ENCODE assay signal across 19 cellular contexts in the genomic region with DNA sequence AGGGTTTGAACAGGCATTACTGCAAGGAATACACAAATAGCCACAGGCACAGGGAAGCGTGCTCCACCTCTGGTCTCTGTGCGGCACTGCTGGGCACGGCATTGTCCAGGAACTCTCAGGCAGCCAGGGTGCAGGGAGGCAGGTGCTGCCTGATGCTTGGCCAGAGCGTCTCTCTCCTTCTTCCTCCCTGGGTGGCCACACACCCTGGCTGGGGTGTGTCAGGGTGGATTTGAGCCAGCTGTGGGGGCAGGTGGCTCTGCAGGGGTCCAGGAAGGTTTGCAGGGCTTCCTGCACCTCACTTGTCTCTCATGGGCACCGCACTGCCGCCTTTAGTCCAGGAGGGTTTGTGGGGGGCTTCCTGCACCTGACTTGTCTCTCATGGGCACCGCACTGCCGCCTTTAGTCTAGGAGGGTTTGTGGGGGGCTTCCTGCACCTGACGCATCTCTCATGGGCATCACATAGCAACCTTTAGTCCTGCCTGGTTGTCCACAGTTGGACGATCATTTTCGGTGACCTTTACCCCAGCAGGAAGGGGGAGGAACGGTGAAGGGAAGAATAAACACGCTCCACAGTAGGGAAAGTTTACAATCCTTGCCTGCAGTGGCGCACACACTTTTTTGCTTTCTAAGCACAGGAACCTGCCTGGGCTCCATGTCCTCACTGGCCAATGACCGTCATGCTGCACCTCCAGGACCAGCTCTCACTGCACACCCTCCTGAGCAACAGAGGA.
DNase-seq lines count a peak whose midpoint lies in the region; ATAC-seq, FAIRE-seq and TF ChIP-seq lines count a peak whose summit lies in the region.
"Had no signal": no experiment of that assay in that cellular context is flagged by ENCODE, and none has a peak within 500 bp of the region (broad histone marks: within the 10 kb centered on the region; RNA-seq: fewer than 3 reads in every experiment).

No MANE protein-coding gene starts in this region.

- no peaks in the 10 kb centered on the region for H3K9me2 ChIP-seq in SK-N-SH

- no peak overlapping the region for H3K27ac Mint-ChIP-seq in naive thymus-derived CD8-positive, alpha-beta T cell
- H3K27ac Mint-ChIP-seq in mesothelial cell of epicardium, result no peak overlapping the region
- H3K27ac Mint-ChIP-seq: HFFc6 had no signal

- no peak overlapping the region for H3K4me3 Mint-ChIP-seq in naive thymus-derived CD8-positive, alpha-beta T cell
- H3K4me3 Mint-ChIP-seq in mesothelial cell of epicardium, result no peak overlapping the region
- H3K4me3 Mint-ChIP-seq: HFFc6 had no signal

- H3K9me3 ChIP-seq in HepG2 (ENCODE audit: low read length) (no peaks in the 10 kb centered on the region), SK-N-SH (no peaks in the 10 kb centered on the region)
- H3K9me3 ChIP-seq: Caco-2 had no signal

- BruUV-seq in HepG2 (replicated peaks; lab: Mats Ljungman, UMichigan), result no TSS peak

- CTCF ChIA-PET in HepG2 (lab: Yijun Ruan, JAX; ENCODE audit: low intra/inter-chr PET ratio, low total read pairs) (no interaction called here), SK-N-SH (lab: Yijun Ruan, JAX) (interaction anchor here (0.7 to 1.9 kb wide), 2 partner anchors 14 to 40 kb away, joined by 3 to 4 read pairs; no protein-coding TSS in a partner anchor)

- TF ChIP-seq POLR2A in HepG2 (IDR thresholded peaks at IDR 0.05; ENCODE audit: insufficient read depth in 1 of 2, low read depth in 2 of 2, low read length in 2 of 2), result no peak

- TF ChIP-seq RAD21 in HepG2 (CRISPR knock-in tag; IDR thresholded peaks at IDR 0.05) (no peak), SK-N-SH (IDR thresholded peaks at IDR 0.05; ENCODE audit: low read length) (no peak)

- H4K20me1 ChIP-seq in HepG2 (ENCODE audit: insufficient read depth, low read length), result no peaks in the 10 kb centered on the region
- no peaks in the 10 kb centered on the region for H4K20me1 ChIP-seq in SK-N-SH (ENCODE audit: insufficient read depth)

- no peaks in the 10 kb centered on the region for H3K9me3 Mint-ChIP-seq in naive thymus-derived CD8-positive, alpha-beta T cell
- H3K9me3 Mint-ChIP-seq in mesothelial cell of epicardium, result peaks cover 5% of the 10 kb centered on the region

- in situ Hi-C loops in HepG2 (cut with HindIII; ENCODE audit: extremely low pct_ligation_motif_present, low pct_unique_long_range_greater_than_20kb), result no loop called here

- no peaks in the 10 kb centered on the region for H3K79me2 ChIP-seq in HepG2 (ENCODE audit: insufficient read depth, low read length)
- H3K79me2 ChIP-seq in SK-N-SH (ENCODE audit: insufficient read depth), result no peaks in the 10 kb centered on the region

- H3K36me3 Mint-ChIP-seq in naive thymus-derived CD8-positive, alpha-beta T cell, result no peaks in the 10 kb centered on the region
- no peaks in the 10 kb centered on the region for H3K36me3 Mint-ChIP-seq in mesothelial cell of epicardium

- WGBS in HepG2 (ENCODE audit: low lambda C conversion rate), result 21% methylated on average over 13 of the region's 15 CpGs
- 69% methylated on average over 15 of the region's 15 CpGs for WGBS in SK-N-SH (ENCODE audit: low lambda C conversion rate)

- TF ChIP-seq EP300 in HepG2 (IDR thresholded peaks at IDR 0.05; ENCODE audit: low read depth in 2 of 2, low read length in 2 of 2) (no peak), HepG2 (CRISPR knock-in tag; IDR thresholded peaks at IDR 0.05; ENCODE audit: borderline replicate concordance) (no peak), SK-N-SH (IDR thresholded peaks at IDR 0.05; ENCODE audit: borderline replicate concordance in 1 of 2, low read depth in 1 of 2, low read length in 1 of 2) (no peak)

- H3K36me3 ChIP-seq in HepG2 (replicated peaks in 1 of 2; ENCODE audit: control insufficient read depth in 1 of 2, insufficient read depth in 2 of 2, low read length in 2 of 2) (no peaks in the 10 kb centered on the region), SK-N-SH (replicated peaks in 1 of 2; ENCODE audit: control insufficient read depth in 1 of 2, insufficient read depth in 2 of 2, low read length in 1 of 2) (no peaks in the 10 kb centered on the region)

- H3K27me3 Mint-ChIP-seq in naive thymus-derived CD8-positive, alpha-beta T cell, result peaks cover 0 to 12% (median 4%) of the 10 kb centered on the region in 5 donors
- H3K27me3 Mint-ChIP-seq in mesothelial cell of epicardium (ENCODE audit: low read depth), result no peaks in the 10 kb centered on the region

- peak overlapping the region; percentile 46 for H3K4me2 ChIP-seq in HepG2 (ENCODE audit: low read depth, low read length)
- no peak overlapping the region for H3K4me2 ChIP-seq in SK-N-SH
- H3K4me2 ChIP-seq: PC-9 had no signal

- peaks cover 24% of the 10 kb centered on the region for H3K4me1 ChIP-seq in HepG2 (ENCODE audit: insufficient read depth, low read length)
- peaks cover 0 to 30% of the 10 kb centered on the region in 2 experiments; a peak in 1 of 4 replicates for H3K4me1 ChIP-seq in SK-N-SH (ENCODE audit: control insufficient read depth in 1 of 2, insufficient read depth in 2 of 2, low read depth in 1 of 2, low read length in 1 of 2)
- H3K4me1 ChIP-seq: Caco-2 had no signal

- peak; percentile 47 for TF ChIP-seq CTCF in HepG2 (CRISPR knock-in tag; IDR thresholded peaks at IDR 0.05)
- no peak for TF ChIP-seq CTCF in SK-N-SH (IDR thresholded peaks at IDR 0.05)
- no peak for TF ChIP-seq CTCF in mesothelial cell of epicardium (IDR thresholded peaks at IDR 0.05; ENCODE audit: unreplicated experiment)

- H3F3A ChIP-seq in SK-N-SH (replicated peaks; ENCODE audit: insufficient read depth), result no peaks in the 10 kb centered on the region

- POLR2A ChIA-PET in HepG2 (lab: Yijun Ruan, JAX), result no interaction called here
- POLR2A ChIA-PET in naive thymus-derived CD8-positive, alpha-beta T cell (lab: Charles Lee), result no interaction called here
- POLR2A ChIA-PET in SK-N-SH (lab: Yijun Ruan, JAX), result interaction anchor here (0.7 kb wide), 1 partner anchor 190 kb away, joined by 6 read pairs; no protein-coding TSS in a partner anchor

- intact Hi-C loops in HepG2 (cut with micrococcal nuclease; ENCODE audit: unreplicated experiment), result no loop called here

- H3K27ac ChIP-seq in HepG2 (ENCODE audit: extremely low read length, insufficient read depth, low read length) (no peak overlapping the region), SK-N-SH (ENCODE audit: low read depth in 2 of 2, low read length in 1 of 2) (no peak overlapping the region)
- H3K27ac ChIP-seq: C4-2B, PC-9 had no signal

- H3K27me3 ChIP-seq in HepG2 (ENCODE audit: control insufficient read depth in 1 of 2, insufficient read depth in 2 of 2, low read length in 2 of 2) (peaks cover 3 to 30% of the 10 kb centered on the region in 2 experiments; a peak in 4 of 5 replicates), SK-N-SH (ENCODE audit: insufficient read depth) (no peaks in the 10 kb centered on the region)

- DNase-seq in NCI-H748 (lab: John Stamatoyannopoulos, UW; ENCODE audit: unreplicated experiment), result peak; percentile 35
- DNase-seq in NCI-H748 treated with DMSO at 0.1 percent for 48 hours (lab: John Stamatoyannopoulos, UW), result no peak
- peak; percentile 5 for DNase-seq in SW480 (ENCODE audit: low spot score)
- DNase-seq in HepG2 (ENCODE audit: low spot score), result peak; percentile 58
- DNase-seq in naive thymus-derived CD8-positive, alpha-beta T cell, result no peak
- no peak for DNase-seq in hepatic stellate cell (ENCODE audit: low spot score)
- DNase-seq in SK-N-SH, result no peak
- DNase-seq in mesothelial cell of epicardium (ENCODE audit: low spot score in 2 of 2, unreplicated experiment in 2 of 2), result no peak
- DNase-seq: 8988T, Caco-2, HFFc6, IMR-90, NCI-H1417, NCI-H2081 treated with DMSO at 0.1 percent for 48 hours, NCI-H2227 treated with DMSO at 0.1 percent for 48 hours, PC-9 had no signal

- peak; percentile 98 for FAIRE-seq in HepG2 (lab: Jason Lieb, UNC)
- FAIRE-seq: H1 had no signal

- H2AFZ ChIP-seq in HepG2 (ENCODE audit: low read length), result no peak overlapping the region
- no peak overlapping the region for H2AFZ ChIP-seq in SK-N-SH (ENCODE audit: low read depth)
- H2AFZ ChIP-seq: PC-9 had no signal

- H3K4me1 Mint-ChIP-seq in naive thymus-derived CD8-positive, alpha-beta T cell, result no peaks in the 10 kb centered on the region
- H3K4me1 Mint-ChIP-seq in mesothelial cell of epicardium, result peaks cover 18% of the 10 kb centered on the region

- ATAC-seq in HepG2, result peak; percentile 88
- ATAC-seq in naive thymus-derived CD8-positive, alpha-beta T cell, result no peak
- ATAC-seq: SK-N-SH treated with all-trans-retinoic acid at 6 μM for 48 hours had no signal

- H3K9ac ChIP-seq in HepG2 (ENCODE audit: insufficient read depth, low read depth, low read length) (no peak overlapping the region), SK-N-SH (no peak overlapping the region)

- H3K4me3 ChIP-seq in HepG2 (replicated peaks in 1 of 3; ENCODE audit: insufficient read depth in 1 of 3, low read depth in 2 of 3, low read length in 3 of 3), result 0 out of 6 replicates have a peak overlapping the region, but pooled peaks of 1 of the 3 experiments have one; percentile 4
- no peak overlapping the region for H3K4me3 ChIP-seq in SK-N-SH (ENCODE audit: low read depth in 2 of 2, low read length in 1 of 2)
- H3K4me3 ChIP-seq: PC-9 had no signal

TF ChIP-seq in HepG2, 621 proteins besides CTCF, POLR2A, EP300 and RAD21 (continues in another document):
- TF ChIP-seq ZNF644 (CRISPR knock-in tag; IDR thresholded peaks at IDR 0.05; ENCODE audit: low read depth) (peak; percentile 79), ERF (CRISPR knock-in tag; IDR thresholded peaks at IDR 0.05) (0 out of 2 replicates have a peak, but pooled peaks have one; percentile 49), GTF3A (CRISPR knock-in tag; conservative IDR thresholded peaks at IDR 0.05) (no peak)

TF ChIP-seq in SK-N-SH, 30 proteins besides CTCF, POLR2A, EP300 and RAD21:
- TF ChIP-seq RCOR1 (IDR thresholded peaks at IDR 0.05; ENCODE audit: low read length) (no peak), TCF12 (IDR thresholded peaks at IDR 0.05) (no peak), FOSL2 (IDR thresholded peaks at IDR 0.05; ENCODE audit: borderline replicate concordance, low read depth) (no peak), SIN3A (IDR thresholded peaks at IDR 0.05; ENCODE audit: borderline replicate concordance, low read depth, low read length) (no peak)
- TF ChIP-seq, protein P1, sequence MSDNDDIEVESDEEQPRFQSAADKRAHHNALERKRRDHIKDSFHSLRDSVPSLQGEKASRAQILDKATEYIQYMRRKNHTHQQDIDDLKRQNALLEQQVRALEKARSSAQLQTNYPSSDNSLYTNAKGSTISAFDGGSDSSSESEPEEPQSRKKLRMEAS (IDR thresholded peaks at IDR 0.05; ENCODE audit: low read depth), result no peak
- TF ChIP-seq, protein P2, sequence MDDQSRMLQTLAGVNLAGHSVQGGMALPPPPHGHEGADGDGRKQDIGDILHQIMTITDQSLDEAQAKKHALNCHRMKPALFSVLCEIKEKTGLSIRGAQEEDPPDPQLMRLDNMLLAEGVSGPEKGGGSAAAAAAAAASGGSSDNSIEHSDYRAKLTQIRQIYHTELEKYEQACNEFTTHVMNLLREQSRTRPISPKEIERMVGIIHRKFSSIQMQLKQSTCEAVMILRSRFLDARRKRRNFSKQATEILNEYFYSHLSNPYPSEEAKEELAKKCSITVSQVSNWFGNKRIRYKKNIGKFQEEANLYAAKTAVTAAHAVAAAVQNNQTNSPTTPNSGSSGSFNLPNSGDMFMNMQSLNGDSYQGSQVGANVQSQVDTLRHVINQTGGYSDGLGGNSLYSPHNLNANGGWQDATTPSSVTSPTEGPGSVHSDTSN (IDR thresholded peaks at IDR 0.05), result no peak

Comparison
In these comparisons a context has a peak if more than half of its experiments do, and no peak if none do; other contexts are left out.
1. DNase-seq: peak in NCI-H748 (single experiment), SW480 (single experiment) and HepG2 (single experiment); none in NCI-H748 treated with DMSO at 0.1 percent for 48 hours (single experiment), naive thymus-derived CD8-positive, alpha-beta T cell (0 of 10), hepatic stellate cell (single experiment), SK-N-SH (single experiment) and mesothelial cell of epicardium (0 of 2).